14 cellular contexts compared by ENCODE assay signal in genomic region chr1:152107984-152108898, GRCh38. TPM values are rescaled to one million over a fixed set of nuclear protein-coding genes. Genes with fewer than 3 reads are reported as not detected.
DNase-seq lines count a peak whose midpoint lies in the region; ATAC-seq, FAIRE-seq and TF ChIP-seq lines count a peak whose summit lies in the region.
"Had no signal": no experiment of that assay in that cellular context is flagged by ENCODE, and none has a peak within 500 bp of the region (broad histone marks: within the 10 kb centered on the region; RNA-seq: fewer than 3 reads in every experiment).

No MANE protein-coding gene starts in this region.

- H3K27ac ChIP-seq in subcutaneous abdominal adipose tissue (ENCODE audit: low read depth, low read length), result no peak overlapping the region
- H3K27ac ChIP-seq: C4-2B, parathyroid adenoma, uterus had no signal

- peak overlapping the region; percentile 49 for H3K27ac Mint-ChIP-seq in activated T-cell treated with anti-CD3 and anti-CD28 coated beads, Interleukin-2, amount 50 U/mL, for 72 hours

- peaks cover 14% of the 10 kb centered on the region for H3K27me3 Mint-ChIP-seq in activated T-cell treated with anti-CD3 and anti-CD28 coated beads, Interleukin-2, amount 50 U/mL, for 72 hours (ENCODE audit: low read depth)

- H3K27me3 ChIP-seq in subcutaneous abdominal adipose tissue (ENCODE audit: control insufficient read depth in 5 of 5, insufficient read depth in 4 of 5, low read length in 5 of 5), result peaks cover 41 to 66% (median 59%) of the 10 kb centered on the region in 5 donors

- H3K9me3 ChIP-seq in subcutaneous abdominal adipose tissue (ENCODE audit: control insufficient read depth in 5 of 5, low read length in 5 of 5), result peaks cover 0 to 20% (median 13%) of the 10 kb centered on the region in 5 donors

- no peaks in the 10 kb centered on the region for H3K9me3 Mint-ChIP-seq in activated T-cell treated with anti-CD3 and anti-CD28 coated beads, Interleukin-2, amount 50 U/mL, for 72 hours
- H3K9me3 Mint-ChIP-seq: central memory CD8-positive, alpha-beta T cell had no signal

- peak overlapping the region; percentile 23 to 80 (median 69) for H3K4me3 ChIP-seq in subcutaneous abdominal adipose tissue (ENCODE audit: low read depth in 1 of 5, low read length in 5 of 5)
- H3K4me3 ChIP-seq: uterus had no signal

- peak; percentile 19 for DNase-seq in activated T-cell treated with anti-CD3 and anti-CD28 coated beads, Interleukin-2, amount 50 U/mL, for 1 hour
- DNase-seq in activated T-cell treated with anti-CD3 and anti-CD28 coated beads for 4 hours, result no peak
- no peak for DNase-seq in activated T-cell treated with anti-CD3 and anti-CD28 coated beads, Interleukin-2, amount 50 U/mL, for 72 hours
- peak; percentile 56 for DNase-seq in left ventricle myocardium superior
- DNase-seq in GM20000 (ENCODE audit: low spot score), result no peak
- DNase-seq in HTR-8/SVneo (ENCODE audit: insufficient read length, low spot score), result no peak
- DNase-seq: SW 1271, uterus had no signal

- H3K4me3 Mint-ChIP-seq in activated T-cell treated with anti-CD3 and anti-CD28 coated beads, Interleukin-2, amount 50 U/mL, for 72 hours, result no peak overlapping the region
- H3K4me3 Mint-ChIP-seq: central memory CD8-positive, alpha-beta T cell had no signal

- intact Hi-C loops in left ventricle myocardium superior (cut with micrococcal nuclease), result no loop called here

- no peaks in the 10 kb centered on the region for H3K4me1 Mint-ChIP-seq in activated T-cell treated with anti-CD3 and anti-CD28 coated beads, Interleukin-2, amount 50 U/mL, for 72 hours (ENCODE audit: low read depth)

- H3K9ac ChIP-seq in subcutaneous abdominal adipose tissue (ENCODE audit: low read length in 5 of 5), result no peak overlapping the region
- H3K9ac ChIP-seq: parathyroid adenoma had no signal

- H3K36me3 Mint-ChIP-seq in activated T-cell treated with anti-CD3 and anti-CD28 coated beads, Interleukin-2, amount 50 U/mL, for 72 hours (ENCODE audit: insufficient read depth in 2 of 2), result peaks cover 3 to 5% of the 10 kb centered on the region in 2 donors

- H3K36me3 ChIP-seq in subcutaneous abdominal adipose tissue (ENCODE audit: control insufficient read depth in 5 of 5, insufficient read depth in 5 of 5, low read length in 5 of 5), result no peaks in the 10 kb centered on the region
- H3K36me3 ChIP-seq: uterus had no signal

- ATAC-seq in activated T-cell treated with anti-CD3 and anti-CD28 coated beads, Interleukin-2, amount 50 U/mL, for 72 hours (replicated peaks in 1 of 2), result no peak
- no peak for ATAC-seq in left ventricle myocardium superior
- ATAC-seq in GM18907 (IDR thresholded peaks at IDR 0.05; ENCODE audit: unreplicated experiment), result no peak

- FAIRE-seq in HTR-8/SVneo (lab: Jason Lieb, UNC), result no peak

- TF ChIP-seq CTCF in GM20000 (IDR thresholded peaks at IDR 0.05; ENCODE audit: extremely low read depth, missing control alignments), result no peak

- peaks cover 7 to 53% (median 44%) of the 10 kb centered on the region in 5 donors for H3K4me1 ChIP-seq in subcutaneous abdominal adipose tissue (ENCODE audit: control insufficient read depth in 5 of 5, insufficient read depth in 5 of 5, low read length in 5 of 5)
- H3K4me1 ChIP-seq: parathyroid adenoma had no signal

RNA-seq across cellular contexts. Expression of gene TCHH, which starts 7.0 kb away (rescaled TPM):
- total RNA-seq in activated T-cell treated with anti-CD3 and anti-CD28 coated beads, Interleukin-2, amount 50 U/mL, for 72 hours, result under 1 TPM in 1 of 2 donors, not detected in 1; 0.05 TPM
- 0.02 TPM for total RNA-seq in left ventricle myocardium superior
- total RNA-seq: M059J, uterus had no signal

RNA-seq across cellular contexts. Expression of gene TCHHL1, which starts 19.4 kb away (rescaled TPM):
- total RNA-seq in activated T-cell treated with anti-CD3 and anti-CD28 coated beads, Interleukin-2, amount 50 U/mL, for 72 hours, result not detected
- total RNA-seq in left ventricle myocardium superior, result not detected
- total RNA-seq: M059J, uterus had no signal

RNA-seq across cellular contexts. Expression of gene RPTN, which starts 50.8 kb away (rescaled TPM):
- not detected for total RNA-seq in activated T-cell treated with anti-CD3 and anti-CD28 coated beads, Interleukin-2, amount 50 U/mL, for 72 hours
- not detected for total RNA-seq in left ventricle myocardium superior
- total RNA-seq: M059J, uterus had no signal

Comparison
In these comparisons a context has a peak if more than half of its experiments do, and no peak if none do; other contexts are left out.
1. DNase-seq: peak in activated T-cell treated with anti-CD3 and anti-CD28 coated beads, Interleukin-2, amount 50 U/mL, for 1 hour (single experiment) and left ventricle myocardium superior (single experiment); none in activated T-cell treated with anti-CD3 and anti-CD28 coated beads for 4 hours (single experiment), activated T-cell treated with anti-CD3 and anti-CD28 coated beads, Interleukin-2, amount 50 U/mL, for 72 hours (0 of 2), GM20000 (single experiment) and HTR-8/SVneo (single experiment).